ENCODE assay signal across 1 cellular context in the genomic region with DNA sequence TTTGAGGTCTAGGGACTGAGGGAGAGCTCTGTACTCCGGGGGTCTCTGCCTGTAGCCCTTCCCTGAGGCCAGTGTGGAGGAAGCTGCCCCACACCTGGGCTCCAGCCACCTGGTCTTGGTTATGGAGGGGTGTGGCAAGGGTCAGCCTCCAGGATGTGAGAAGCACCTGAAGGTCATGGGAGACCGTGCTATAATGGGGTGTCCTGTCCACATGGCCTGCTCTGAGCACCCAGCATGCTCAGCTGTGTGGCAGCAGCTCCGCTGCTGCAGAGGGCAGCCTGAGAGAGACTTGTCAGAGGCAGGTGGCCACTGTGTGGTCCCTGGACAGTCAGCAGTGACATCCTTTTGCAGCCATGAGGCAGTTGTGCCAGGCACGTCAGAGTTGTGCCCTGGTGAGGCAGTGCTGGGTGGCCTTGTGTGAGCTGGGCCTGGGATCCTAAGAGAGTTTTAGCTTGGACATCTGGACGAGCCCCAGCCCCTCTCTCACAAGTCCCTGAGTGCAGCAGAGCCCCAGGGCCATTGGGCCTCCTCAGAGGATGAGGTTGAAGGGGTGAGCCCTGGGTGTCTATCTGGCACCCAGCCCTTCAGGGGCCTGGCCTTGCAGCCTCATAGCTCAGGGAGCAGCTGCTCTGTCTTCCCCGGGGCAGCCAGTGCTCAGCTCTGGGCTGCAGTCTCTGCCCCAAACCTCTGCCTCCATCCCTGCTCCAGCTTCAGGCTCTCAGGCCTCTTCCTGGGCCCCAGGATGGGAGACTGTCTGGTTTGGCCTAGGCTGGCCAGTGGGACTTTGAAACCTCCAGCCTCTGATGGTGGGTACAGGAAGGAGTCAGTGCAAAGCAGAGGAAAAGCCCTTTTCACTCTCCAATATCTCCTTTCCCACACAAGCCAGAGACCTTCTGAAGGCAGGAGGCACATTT.
TF ChIP-seq lines count a peak whose summit lies in the region.

No MANE protein-coding gene starts in this region.

TF ChIP-seq in HepG2, 621 proteins besides CTCF, POLR2A, EP300 and RAD21 (continued from another document and continues in another):
- TF ChIP-seq, protein P1, sequence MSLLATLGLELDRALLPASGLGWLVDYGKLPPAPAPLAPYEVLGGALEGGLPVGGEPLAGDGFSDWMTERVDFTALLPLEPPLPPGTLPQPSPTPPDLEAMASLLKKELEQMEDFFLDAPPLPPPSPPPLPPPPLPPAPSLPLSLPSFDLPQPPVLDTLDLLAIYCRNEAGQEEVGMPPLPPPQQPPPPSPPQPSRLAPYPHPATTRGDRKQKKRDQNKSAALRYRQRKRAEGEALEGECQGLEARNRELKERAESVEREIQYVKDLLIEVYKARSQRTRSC (CRISPR knock-in tag; IDR thresholded peaks at IDR 0.05; ENCODE audit: low read depth), result 0 out of 2 replicates have a peak, but pooled peaks have one; percentile 59
- TF ChIP-seq HMG20B (CRISPR knock-in tag; conservative IDR thresholded peaks at IDR 0.05) (no peak), NR0B2 (CRISPR knock-in tag; IDR thresholded peaks at IDR 0.05) (no peak), MEF2D (CRISPR knock-in tag; IDR thresholded peaks at IDR 0.05) (0 out of 2 replicates have a peak, but pooled peaks have one; percentile 21), NR2C2 (CRISPR knock-in tag; IDR thresholded peaks at IDR 0.05; ENCODE audit: borderline replicate concordance) (peak; percentile 23; the same call in 1 of the 2 replicates), MTA3 (CRISPR knock-in tag; IDR thresholded peaks at IDR 0.05) (no peak), CBX5 (CRISPR knock-in tag; IDR thresholded peaks at IDR 0.05; ENCODE audit: borderline replicate concordance) (no peak), ZNF383 (CRISPR knock-in tag; IDR thresholded peaks at IDR 0.05; ENCODE audit: borderline replicate concordance) (no peak), ZNF607 (CRISPR knock-in tag; IDR thresholded peaks at IDR 0.05; ENCODE audit: borderline replicate concordance) (no peak), MAX (IDR thresholded peaks at IDR 0.05) (0 out of 2 replicates have a peak, but pooled peaks have one; percentile 5), GFI1 (CRISPR knock-in tag; IDR thresholded peaks at IDR 0.05; ENCODE audit: borderline replicate concordance) (0 out of 2 replicates have a peak, but pooled peaks have one; percentile 10), TAF1 (CRISPR knock-in tag; IDR thresholded peaks at IDR 0.05) (0 out of 2 replicates have a peak, but pooled peaks have one; percentile 13), ZNF121 (CRISPR knock-in tag; IDR thresholded peaks at IDR 0.05) (0 out of 2 replicates have a peak, but pooled peaks have one; percentile 4), ZNF34 (CRISPR knock-in tag; IDR thresholded peaks at IDR 0.05; ENCODE audit: borderline replicate concordance) (0 out of 2 replicates have a peak, but pooled peaks have one; percentile 63), ZNF879 (CRISPR knock-in tag; IDR thresholded peaks at IDR 0.05) (no peak), ZNF550 (CRISPR knock-in tag; IDR thresholded peaks at IDR 0.05; ENCODE audit: borderline replicate concordance) (no peak), ZNF30 (CRISPR knock-in tag; IDR thresholded peaks at IDR 0.05) (no peak), RFX5 (IDR thresholded peaks at IDR 0.05; ENCODE audit: low read depth, low read length) (no peak), MTA1 (CRISPR knock-in tag; IDR thresholded peaks at IDR 0.05; ENCODE audit: borderline replicate concordance) (0 out of 2 replicates have a peak, but pooled peaks have one; percentile 53), ZNF546 (CRISPR knock-in tag; conservative IDR thresholded peaks at IDR 0.05) (no peak), KAT8 (CRISPR knock-in tag; IDR thresholded peaks at IDR 0.05) (no peak), ZBTB7B (CRISPR knock-in tag; IDR thresholded peaks at IDR 0.05) (no peak), ETV6 (CRISPR knock-in tag; conservative IDR thresholded peaks at IDR 0.05) (0 out of 2 replicates have a peak, but pooled peaks have one; percentile 10), ZNF7 (CRISPR knock-in tag; IDR thresholded peaks at IDR 0.05) (no peak), ARNTL (CRISPR knock-in tag; IDR thresholded peaks at IDR 0.05) (peak; percentile 50; the same call in 1 of the 2 replicates), KLF15 (CRISPR knock-in tag; IDR thresholded peaks at IDR 0.05; ENCODE audit: borderline replicate concordance) (no peak), HOXA3 (CRISPR knock-in tag; IDR thresholded peaks at IDR 0.05) (0 out of 2 replicates have a peak, but pooled peaks have one; percentile 5), DNMT1 (CRISPR knock-in tag; IDR thresholded peaks at IDR 0.05) (no peak), ATAD3A (CRISPR knock-in tag; IDR thresholded peaks at IDR 0.05) (no peak), ZNF580 (CRISPR knock-in tag; IDR thresholded peaks at IDR 0.05; ENCODE audit: borderline replicate concordance, low read depth) (no peak), MLX (CRISPR knock-in tag; IDR thresholded peaks at IDR 0.05) (no peak), ZNF143 (CRISPR knock-in tag; IDR thresholded peaks at IDR 0.05) (0 out of 2 replicates have a peak, but pooled peaks have one; percentile 32), ZNF558 (CRISPR knock-in tag; IDR thresholded peaks at IDR 0.05; ENCODE audit: borderline replicate concordance) (no peak), TBX2 (CRISPR knock-in tag; IDR thresholded peaks at IDR 0.05; ENCODE audit: borderline replicate concordance) (peak; percentile 59; the same call in 1 of the 2 replicates)
- TF ChIP-seq, protein P2, sequence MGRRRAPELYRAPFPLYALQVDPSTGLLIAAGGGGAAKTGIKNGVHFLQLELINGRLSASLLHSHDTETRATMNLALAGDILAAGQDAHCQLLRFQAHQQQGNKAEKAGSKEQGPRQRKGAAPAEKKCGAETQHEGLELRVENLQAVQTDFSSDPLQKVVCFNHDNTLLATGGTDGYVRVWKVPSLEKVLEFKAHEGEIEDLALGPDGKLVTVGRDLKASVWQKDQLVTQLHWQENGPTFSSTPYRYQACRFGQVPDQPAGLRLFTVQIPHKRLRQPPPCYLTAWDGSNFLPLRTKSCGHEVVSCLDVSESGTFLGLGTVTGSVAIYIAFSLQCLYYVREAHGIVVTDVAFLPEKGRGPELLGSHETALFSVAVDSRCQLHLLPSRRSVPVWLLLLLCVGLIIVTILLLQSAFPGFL (CRISPR knock-in tag; IDR thresholded peaks at IDR 0.05), result no peak
- TF ChIP-seq, protein P3, sequence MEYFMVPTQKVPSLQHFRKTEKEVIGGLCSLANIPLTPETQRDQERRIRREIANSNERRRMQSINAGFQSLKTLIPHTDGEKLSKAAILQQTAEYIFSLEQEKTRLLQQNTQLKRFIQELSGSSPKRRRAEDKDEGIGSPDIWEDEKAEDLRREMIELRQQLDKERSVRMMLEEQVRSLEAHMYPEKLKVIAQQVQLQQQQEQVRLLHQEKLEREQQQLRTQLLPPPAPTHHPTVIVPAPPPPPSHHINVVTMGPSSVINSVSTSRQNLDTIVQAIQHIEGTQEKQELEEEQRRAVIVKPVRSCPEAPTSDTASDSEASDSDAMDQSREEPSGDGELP (IDR thresholded peaks at IDR 0.05; ENCODE audit: borderline replicate concordance, low read depth), result peak; percentile 36; the same call in 1 of the 2 replicates
- TF ChIP-seq, protein P4, sequence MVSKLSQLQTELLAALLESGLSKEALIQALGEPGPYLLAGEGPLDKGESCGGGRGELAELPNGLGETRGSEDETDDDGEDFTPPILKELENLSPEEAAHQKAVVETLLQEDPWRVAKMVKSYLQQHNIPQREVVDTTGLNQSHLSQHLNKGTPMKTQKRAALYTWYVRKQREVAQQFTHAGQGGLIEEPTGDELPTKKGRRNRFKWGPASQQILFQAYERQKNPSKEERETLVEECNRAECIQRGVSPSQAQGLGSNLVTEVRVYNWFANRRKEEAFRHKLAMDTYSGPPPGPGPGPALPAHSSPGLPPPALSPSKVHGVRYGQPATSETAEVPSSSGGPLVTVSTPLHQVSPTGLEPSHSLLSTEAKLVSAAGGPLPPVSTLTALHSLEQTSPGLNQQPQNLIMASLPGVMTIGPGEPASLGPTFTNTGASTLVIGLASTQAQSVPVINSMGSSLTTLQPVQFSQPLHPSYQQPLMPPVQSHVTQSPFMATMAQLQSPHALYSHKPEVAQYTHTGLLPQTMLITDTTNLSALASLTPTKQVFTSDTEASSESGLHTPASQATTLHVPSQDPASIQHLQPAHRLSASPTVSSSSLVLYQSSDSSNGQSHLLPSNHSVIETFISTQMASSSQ (IDR thresholded peaks at IDR 0.05; ENCODE audit: low read depth), result no peak
- TF ChIP-seq, protein P4 (CRISPR knock-in tag; IDR thresholded peaks at IDR 0.05; ENCODE audit: borderline replicate concordance), result 0 out of 2 replicates have a peak, but pooled peaks have one; percentile 31
- TF ChIP-seq, protein P5, sequence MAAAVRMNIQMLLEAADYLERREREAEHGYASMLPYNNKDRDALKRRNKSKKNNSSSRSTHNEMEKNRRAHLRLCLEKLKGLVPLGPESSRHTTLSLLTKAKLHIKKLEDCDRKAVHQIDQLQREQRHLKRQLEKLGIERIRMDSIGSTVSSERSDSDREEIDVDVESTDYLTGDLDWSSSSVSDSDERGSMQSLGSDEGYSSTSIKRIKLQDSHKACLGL (CRISPR knock-in tag; IDR thresholded peaks at IDR 0.05), result peak; percentile 41; the same call in 1 of the 2 replicates
- TF ChIP-seq, protein P6, sequence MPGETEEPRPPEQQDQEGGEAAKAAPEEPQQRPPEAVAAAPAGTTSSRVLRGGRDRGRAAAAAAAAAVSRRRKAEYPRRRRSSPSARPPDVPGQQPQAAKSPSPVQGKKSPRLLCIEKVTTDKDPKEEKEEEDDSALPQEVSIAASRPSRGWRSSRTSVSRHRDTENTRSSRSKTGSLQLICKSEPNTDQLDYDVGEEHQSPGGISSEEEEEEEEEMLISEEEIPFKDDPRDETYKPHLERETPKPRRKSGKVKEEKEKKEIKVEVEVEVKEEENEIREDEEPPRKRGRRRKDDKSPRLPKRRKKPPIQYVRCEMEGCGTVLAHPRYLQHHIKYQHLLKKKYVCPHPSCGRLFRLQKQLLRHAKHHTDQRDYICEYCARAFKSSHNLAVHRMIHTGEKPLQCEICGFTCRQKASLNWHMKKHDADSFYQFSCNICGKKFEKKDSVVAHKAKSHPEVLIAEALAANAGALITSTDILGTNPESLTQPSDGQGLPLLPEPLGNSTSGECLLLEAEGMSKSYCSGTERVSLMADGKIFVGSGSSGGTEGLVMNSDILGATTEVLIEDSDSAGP (CRISPR knock-in tag; IDR thresholded peaks at IDR 0.05; ENCODE audit: borderline replicate concordance), result peak; percentile 64
- TF ChIP-seq, protein P7, sequence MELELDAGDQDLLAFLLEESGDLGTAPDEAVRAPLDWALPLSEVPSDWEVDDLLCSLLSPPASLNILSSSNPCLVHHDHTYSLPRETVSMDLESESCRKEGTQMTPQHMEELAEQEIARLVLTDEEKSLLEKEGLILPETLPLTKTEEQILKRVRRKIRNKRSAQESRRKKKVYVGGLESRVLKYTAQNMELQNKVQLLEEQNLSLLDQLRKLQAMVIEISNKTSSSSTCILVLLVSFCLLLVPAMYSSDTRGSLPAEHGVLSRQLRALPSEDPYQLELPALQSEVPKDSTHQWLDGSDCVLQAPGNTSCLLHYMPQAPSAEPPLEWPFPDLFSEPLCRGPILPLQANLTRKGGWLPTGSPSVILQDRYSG (CRISPR knock-in tag; IDR thresholded peaks at IDR 0.05), result no peak
- TF ChIP-seq, protein P8, sequence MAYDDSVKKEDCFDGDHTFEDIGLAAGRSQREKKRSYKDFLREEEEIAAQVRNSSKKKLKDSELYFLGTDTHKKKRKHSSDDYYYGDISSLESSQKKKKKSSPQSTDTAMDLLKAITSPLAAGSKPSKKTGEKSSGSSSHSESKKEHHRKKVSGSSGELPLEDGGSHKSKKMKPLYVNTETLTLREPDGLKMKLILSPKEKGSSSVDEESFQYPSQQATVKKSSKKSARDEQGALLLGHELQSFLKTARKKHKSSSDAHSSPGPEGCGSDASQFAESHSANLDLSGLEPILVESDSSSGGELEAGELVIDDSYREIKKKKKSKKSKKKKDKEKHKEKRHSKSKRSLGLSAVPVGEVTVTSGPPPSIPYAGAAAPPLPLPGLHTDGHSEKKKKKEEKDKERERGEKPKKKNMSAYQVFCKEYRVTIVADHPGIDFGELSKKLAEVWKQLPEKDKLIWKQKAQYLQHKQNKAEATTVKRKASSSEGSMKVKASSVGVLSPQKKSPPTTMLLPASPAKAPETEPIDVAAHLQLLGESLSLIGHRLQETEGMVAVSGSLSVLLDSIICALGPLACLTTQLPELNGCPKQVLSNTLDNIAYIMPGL (CRISPR knock-in tag; IDR thresholded peaks at IDR 0.05; ENCODE audit: borderline replicate concordance in 1 of 2, low read depth in 1 of 2), result 0 out of 4 replicates have a peak, but pooled peaks of 1 of the 2 experiments have one; percentile 9
